Comparison of ENCODE assay signal across 8 cellular contexts in the genomic region with DNA sequence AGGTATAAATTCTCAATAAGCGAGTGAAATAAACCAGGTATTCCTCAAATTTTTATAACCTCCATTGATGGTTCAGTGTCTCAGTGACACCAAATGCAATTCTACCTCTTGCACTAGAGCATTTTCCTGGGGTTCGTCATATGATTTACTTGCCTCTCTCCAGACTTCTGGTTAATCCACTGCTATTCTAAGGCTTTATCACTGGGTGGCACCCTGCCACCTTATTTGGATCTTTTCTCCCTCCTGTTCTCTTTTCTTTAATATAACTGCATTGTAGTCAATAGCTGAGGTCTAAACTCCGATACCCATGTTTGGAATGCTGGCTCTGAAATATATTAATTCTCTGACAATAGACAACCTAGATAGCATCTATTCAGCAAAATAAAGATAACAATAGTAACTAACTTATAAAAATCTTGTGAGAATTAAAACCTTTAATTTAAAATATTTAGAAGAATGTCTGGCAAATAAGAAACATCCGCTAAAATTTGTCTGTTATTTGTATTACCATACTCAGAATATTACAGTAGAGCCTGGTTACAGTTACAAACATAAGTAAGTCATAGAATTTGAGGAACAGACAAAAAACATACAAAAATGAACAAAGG.
DNase-seq lines count a peak whose midpoint lies in the region; ATAC-seq and TF ChIP-seq lines count a peak whose summit lies in the region.

No MANE protein-coding gene starts in this region.

- peak; percentile 33 for TF ChIP-seq CTCF in GM12865 (IDR thresholded peaks at IDR 0.05; ENCODE audit: insufficient read depth, low read depth, low read length, missing control alignments)
- TF ChIP-seq CTCF in testis (IDR thresholded peaks at IDR 0.05) = no peak

- H3K4me3 ChIP-seq in GM12865 (ENCODE audit: low read depth, low read length) (no peak overlapping the region), testis (no peak overlapping the region)

- intact Hi-C loops in testis (cut with DNase I; ENCODE audit: low total_unique reads) = no loop called here

- no peaks in the 10 kb centered on the region for H3K36me3 ChIP-seq in testis (ENCODE audit: low read depth, missing control alignments)

- H3K9me3 ChIP-seq in testis = no peaks in the 10 kb centered on the region

- H3K4me1 ChIP-seq in testis = no peaks in the 10 kb centered on the region

- ATAC-seq in GM19328 (IDR thresholded peaks at IDR 0.05; ENCODE audit: unreplicated experiment) (no peak), GM19463 (IDR thresholded peaks at IDR 0.05; ENCODE audit: unreplicated experiment) (no peak)

- no peak overlapping the region for H3K27ac ChIP-seq in testis

- 71 to 72% methylated on average over 4 of the region's 4 CpGs for WGBS in testis, 2 donors

- DNase-seq in GM12865 (ENCODE audit: low read depth) (peak; percentile 32), NCI-H1092 (lab: John Stamatoyannopoulos, UW) (peak; percentile 69), SIG-M5 treated with dmso at 0.1 percent for 504 hours (lab: John Stamatoyannopoulos, UW; ENCODE audit: unreplicated experiment) (peak; percentile 84), fibroblast of the conjunctiva (ENCODE audit: low read depth) (peak; percentile 40), testis (peak; percentile 71)
- DNase-seq in activated naive CD4-positive, alpha-beta T cell treated with Interleukin-2 at 50 U/mL for 16 hours = no peak

- H3K27me3 ChIP-seq in testis = no peaks in the 10 kb centered on the region

- no peak for TF ChIP-seq POLR2A in testis (IDR thresholded peaks at IDR 0.05)
